8 cellular contexts compared by ENCODE assay signal in the genomic region with DNA sequence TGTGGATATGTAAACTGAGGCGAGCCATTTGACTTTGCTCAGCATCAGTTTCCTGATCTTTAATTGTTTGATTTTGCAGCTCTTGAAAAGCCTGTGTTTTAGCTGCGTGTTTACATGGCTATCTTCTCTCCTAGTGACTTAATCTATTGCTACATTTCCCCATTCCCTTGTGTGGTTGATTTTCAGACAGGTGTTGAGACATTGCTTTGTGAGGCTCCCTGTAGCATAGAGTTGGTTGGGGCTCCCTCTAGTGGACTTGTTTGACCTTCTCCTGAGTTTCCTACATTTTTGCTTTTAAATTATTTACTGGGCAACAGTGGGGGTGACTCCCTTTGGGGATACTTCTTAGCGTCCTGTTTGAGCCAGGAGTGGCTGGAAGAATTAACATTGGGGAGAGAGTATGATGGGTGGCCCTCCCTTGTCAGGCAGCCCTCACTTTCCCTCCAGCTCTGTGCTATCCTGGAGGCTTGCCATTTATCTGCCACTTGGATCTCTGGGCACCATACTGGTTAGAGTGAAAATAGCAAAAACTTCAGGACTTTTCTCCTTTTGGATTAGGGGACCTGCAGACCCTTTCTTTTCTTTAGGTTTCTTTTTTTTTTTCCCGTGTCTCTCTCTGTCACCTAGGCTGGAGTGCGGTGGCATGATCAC. TPM values are rescaled to one million over a fixed set of nuclear protein-coding genes. Genes with fewer than 3 reads are reported as not detected.
A peak's percentile ranks its signal among the peaks of the same experiment; 100 is the strongest.
DNase-seq lines count a peak whose midpoint lies in the region; ATAC-seq, FAIRE-seq and TF ChIP-seq lines count a peak whose summit lies in the region.

No MANE protein-coding gene starts in this region.

- H3K36me3 ChIP-seq in BE2C (no peaks in the 10 kb centered on the region), SJCRH30 (no peaks in the 10 kb centered on the region), pancreas (no peaks in the 10 kb centered on the region), vagina (no peaks in the 10 kb centered on the region)

- peak; percentile 87 for FAIRE-seq in pancreas (lab: Jason Lieb, UNC)

- DNase-seq in BE2C (peak; percentile 76), NCI-H1092 (lab: John Stamatoyannopoulos, UW) (peak; percentile 81), SJCRH30 (peak; percentile 56 to 87), germinal center (ENCODE audit: low spot score) (peak; percentile 86), pancreas (peak in 4 of 6 donors; percentile 46 to 79 (median 66)), vagina (ENCODE audit: extremely low spot score in 2 of 2) (no peak)
- DNase-seq in activated gamma-delta T cell treated with anti-CD3 and anti-CD28 coated beads, Interleukin-2, amount 50 U/mL, for 16 hours (ENCODE audit: low read depth): peak; percentile 62

- no peak overlapping the region for H3K4me3 ChIP-seq in BE2C (ENCODE audit: low read depth, low read length)
- H3K4me3 ChIP-seq in SJCRH30: no peak overlapping the region
- H3K4me3 ChIP-seq in pancreas: no peak overlapping the region
- no peak overlapping the region for H3K4me3 ChIP-seq in vagina

- H3K27me3 ChIP-seq in BE2C (no peaks in the 10 kb centered on the region), SJCRH30 (no peaks in the 10 kb centered on the region), pancreas (no peaks in the 10 kb centered on the region), vagina (no peaks in the 10 kb centered on the region)

- intact Hi-C loops in pancreas (cut with DNase I) (no loop called here), vagina (cut with DNase I) (no loop called here)

- H3K9me3 ChIP-seq in BE2C (no peaks in the 10 kb centered on the region), SJCRH30 (replicated peaks) (no peaks in the 10 kb centered on the region), pancreas (no peaks in the 10 kb centered on the region), vagina (no peaks in the 10 kb centered on the region)

- peak; percentile 70 for ATAC-seq in GM21447 (IDR thresholded peaks at IDR 0.05; ENCODE audit: unreplicated experiment)
- peak; percentile 96 to 99 (median 98) for ATAC-seq in pancreas

- WGBS in pancreas, 2 donors: 26 to 29% methylated on average over 5 of the region's 5 CpGs

- no peak for TF ChIP-seq POLR2A in vagina (IDR thresholded peaks at IDR 0.05)

- no peak overlapping the region for H3K27ac ChIP-seq in SJCRH30
- H3K27ac ChIP-seq in pancreas: peak overlapping the region in 1 of 4 donors; percentile 20
- H3K27ac ChIP-seq in vagina: no peak overlapping the region

- TF ChIP-seq CTCF in BE2C (IDR thresholded peaks at IDR 0.05; ENCODE audit: low read depth, low read length) (peak; percentile 93), pancreas (IDR thresholded peaks at IDR 0.05) (peak; percentile 35 to 76 (median 73)), vagina (IDR thresholded peaks at IDR 0.05) (peak; percentile 70 to 85 (median 78))

- no peaks in the 10 kb centered on the region for H3K4me1 ChIP-seq in BE2C
- H3K4me1 ChIP-seq in SJCRH30: no peaks in the 10 kb centered on the region
- no peaks in the 10 kb centered on the region for H3K4me1 ChIP-seq in pancreas
- H3K4me1 ChIP-seq in vagina: no peaks in the 10 kb centered on the region

RNA-seq across cellular contexts. Expression of a gene that starts 9.2 kb away (rescaled TPM):
- polyA plus RNA-seq in BE2C (2012; ENCODE audit: insufficient read depth, insufficient read length, low read depth): 6.5 TPM
- total RNA-seq in SJCRH30 (2014; rRNA removed; shearing (Covaris generic)): 11.8 and 12.9 TPM in 2 replicates
- total RNA-seq in pancreas (1 to 10 TPM; 3.3 to 9.8 (median 4.3) TPM), vagina (15.5 TPM)
- polyA plus RNA-seq in pancreas: 1 to 10 TPM; 2.0 to 2.6 TPM

RNA-seq across cellular contexts. Expression of a gene that starts 11.7 kb away (rescaled TPM):
- not detected for polyA plus RNA-seq in BE2C (2012; ENCODE audit: insufficient read depth, insufficient read length, low read depth)
- not detected in 2 replicates for total RNA-seq in SJCRH30 (2014; rRNA removed; shearing (Covaris generic))
- 1 to 10 TPM in 2 of 6 donors, under 1 TPM in 3, not detected in 1; 0.38 to 1.6 (median 0.84) TPM for total RNA-seq in pancreas
- polyA plus RNA-seq in pancreas: 1 to 10 TPM; 2.5 to 4.7 TPM
- total RNA-seq in vagina: 0.25 TPM

RNA-seq across cellular contexts. Expression of a gene that starts 28.4 kb away (rescaled TPM):
- polyA plus RNA-seq in BE2C (2012; ENCODE audit: insufficient read depth, insufficient read length, low read depth): 6.8 TPM
- total RNA-seq in SJCRH30 (2014; rRNA removed; shearing (Covaris generic)): 0.24 and 0.25 TPM in 2 replicates
- 10 to 100 TPM in 1 of 6 donors, 1 to 10 TPM in 5; 6.9 to 12.6 (median 7.5) TPM for total RNA-seq in pancreas
- 1 to 10 TPM; 6.5 to 7.9 TPM for polyA plus RNA-seq in pancreas
- 15.5 TPM for total RNA-seq in vagina

RNA-seq across cellular contexts. Expression of a gene that starts 48.1 kb away (rescaled TPM):
- 1.5 TPM for polyA plus RNA-seq in BE2C (2012; ENCODE audit: insufficient read depth, insufficient read length, low read depth)
- total RNA-seq in SJCRH30 (2014; rRNA removed; shearing (Covaris generic)): 0.08 TPM in 1 of 2 replicates, not detected in the other
- not detected for total RNA-seq in pancreas
- under 1 TPM; 0.11 to 0.21 TPM for polyA plus RNA-seq in pancreas
- 3.2 TPM for total RNA-seq in vagina

Comparison
In these comparisons a context has a peak if more than half of its experiments do, and no peak if none do; other contexts are left out.
1. DNase-seq: peak in BE2C (single experiment), NCI-H1092 (single experiment), SJCRH30 (2 of 2), activated gamma-delta T cell treated with anti-CD3 and anti-CD28 coated beads, Interleukin-2, amount 50 U/mL, for 16 hours (single experiment), germinal center (single experiment) and pancreas (4 of 6); none in vagina (0 of 2).
2. Peak in every context shown above with its lines, with median percentiles within 50 percentile points of each other: CTCF ChIP-seq.